ENCODE assay signal across 19 cellular contexts in the genomic region with DNA sequence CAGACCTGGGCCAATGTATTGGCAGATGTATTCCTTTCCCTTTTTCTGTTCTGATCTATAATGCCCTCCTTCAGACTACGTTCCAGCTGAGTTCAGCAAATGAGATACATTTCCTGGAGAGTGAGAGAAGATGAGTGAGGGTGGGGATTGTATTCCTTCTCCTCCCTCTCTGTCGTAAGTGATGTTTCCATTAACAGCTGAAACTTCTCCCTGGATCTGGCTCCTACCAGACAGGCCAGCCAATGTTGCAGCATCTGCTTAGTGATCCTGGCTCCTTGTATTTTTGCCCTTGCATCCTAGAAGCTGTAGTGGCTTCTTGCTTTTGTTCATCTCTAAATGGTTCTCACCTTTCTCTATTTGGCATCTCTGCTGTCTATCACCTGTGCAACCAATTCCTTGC.
"Had no signal": no experiment of that assay in that cellular context is flagged by ENCODE, and none has a peak within 500 bp of the region (broad histone marks: within the 10 kb centered on the region; RNA-seq: fewer than 3 reads in every experiment).

No MANE protein-coding gene starts in this region.

- H3K27ac ChIP-seq: KMS-11, VCaP had no signal

- ATAC-seq: activated CD8-positive, alpha-beta T cell treated with anti-CD3 and anti-CD28 coated beads for 36 hours; activated T-cell treated with anti-CD3 and anti-CD28 coated beads, Interleukin-2, amount 50 U/mL, for 72 hours; PC-3 had no signal

- H3K27ac Mint-ChIP-seq: activated CD8-positive, alpha-beta T cell treated with anti-CD3 and anti-CD28 coated beads for 36 hours; activated naive CD4-positive, alpha-beta T cell treated with anti-CD3 and anti-CD28 coated beads, Interleukin-2, amount 10 ng/mL, durations not matched to agents 7 days and 5 days; activated naive CD8-positive, alpha-beta T cell treated with anti-CD3 and anti-CD28 coated beads for 36 hours; activated T-cell treated with anti-CD3 and anti-CD28 coated beads, Interleukin-2, amount 50 U/mL, for 72 hours; activated T-helper 2 cell treated with anti-CD3 and anti-CD28 coated beads, Interferon-gamma antibody, Interleukin-2, Interleukin-4, amounts not matched to agents 10 μg/mL and 5 μg/mL and 100 μg/mL, durations not matched to agents 14 hours and 24 hours and 36 hours had no signal

- DNase-seq: activated CD4-positive, CD25-positive, alpha-beta regulatory T cell; activated CD8-positive, alpha-beta memory T cell treated with anti-CD3 and anti-CD28 coated beads, Interleukin-2, amount 50 U/mL, for 4 hours; activated CD8-positive, alpha-beta T cell treated with anti-CD3 and anti-CD28 coated beads for 36 hours; activated gamma-delta T cell treated with Interleukin-2 at 50 U/mL for 16 hours; activated naive CD4-positive, alpha-beta T cell treated with anti-CD3 and anti-CD28 coated beads, Interleukin-2, amount 10 ng/mL, durations not matched to agents 7 days and 5 days; activated naive CD8-positive, alpha-beta T cell treated with anti-CD3 and anti-CD28 coated beads for 36 hours; activated T-cell treated with anti-CD3 and anti-CD28 coated beads, Interleukin-2, amount 50 U/mL, for 72 hours; NCI-H1092; NCI-H1417; NCI-H2029; NCI-H2107; NCI-H446; NCI-H524; PC-3; SIG-M5; T-helper 1 cell had no signal

- H3K4me3 Mint-ChIP-seq: activated CD8-positive, alpha-beta T cell treated with anti-CD3 and anti-CD28 coated beads for 36 hours; activated naive CD4-positive, alpha-beta T cell treated with anti-CD3 and anti-CD28 coated beads, Interleukin-2, amount 10 ng/mL, durations not matched to agents 7 days and 5 days; activated naive CD8-positive, alpha-beta T cell treated with anti-CD3 and anti-CD28 coated beads for 36 hours; activated T-cell treated with anti-CD3 and anti-CD28 coated beads, Interleukin-2, amount 50 U/mL, for 72 hours had no signal

- H3K27me3 Mint-ChIP-seq: activated CD8-positive, alpha-beta T cell treated with anti-CD3 and anti-CD28 coated beads for 36 hours; activated naive CD4-positive, alpha-beta T cell treated with anti-CD3 and anti-CD28 coated beads, Interleukin-2, amount 10 ng/mL, durations not matched to agents 7 days and 5 days; activated naive CD8-positive, alpha-beta T cell treated with anti-CD3 and anti-CD28 coated beads for 36 hours had no signal

- H3K4me1 Mint-ChIP-seq: activated naive CD4-positive, alpha-beta T cell treated with anti-CD3 and anti-CD28 coated beads, Interleukin-2, amount 10 ng/mL, durations not matched to agents 7 days and 5 days; activated naive CD8-positive, alpha-beta T cell treated with anti-CD3 and anti-CD28 coated beads for 36 hours had no signal

- H3K9me3 Mint-ChIP-seq: activated naive CD4-positive, alpha-beta T cell treated with anti-CD3 and anti-CD28 coated beads, Interleukin-2, amount 10 ng/mL, durations not matched to agents 7 days and 5 days; activated T-helper 2 cell treated with anti-CD3 and anti-CD28 coated beads, Interferon-gamma antibody, Interleukin-2, Interleukin-4, amounts not matched to agents 10 μg/mL and 5 μg/mL and 100 μg/mL, durations not matched to agents 14 hours and 24 hours and 36 hours had no signal
